7 cellular contexts compared by ENCODE assay signal in genomic region chr2:18803141-18803540, GRCh38.
"Had no signal": no experiment of that assay in that cellular context is flagged by ENCODE, and none has a peak within 500 bp of the region (broad histone marks: within the 10 kb centered on the region; RNA-seq: fewer than 3 reads in every experiment).

No MANE protein-coding gene starts in this region.

- DNase-seq: IMR-90, KBM-7, KG1 had no signal

- ATAC-seq: HepG2, K562 had no signal

- H3K27ac ChIP-seq: HL-60, KMS-11 had no signal

- H3K4me3 ChIP-seq: K562 had no signal
